16 cellular contexts compared by ENCODE assay signal in genomic region chr1:150441121-150441520, GRCh38.
"Had no signal": no experiment of that assay in that cellular context is flagged by ENCODE, and none has a peak within 500 bp of the region (broad histone marks: within the 10 kb centered on the region; RNA-seq: fewer than 3 reads in every experiment).

No MANE protein-coding gene starts in this region.

- H3K4me3 ChIP-seq: coronary artery, heart right ventricle, stomach had no signal

- DNase-seq: effector CD4-positive, alpha-beta T cell; endodermal cell; erythroblast; heart right ventricle; hypothalamus; kidney glomerular epithelial cell; mammary epithelial cell; natural killer cell; right cardiac atrium; small intestine; stimulated activated CD4-positive, alpha-beta T cell treated with anti-CD3 and anti-CD28 coated beads, Interleukin-12 subunit alpha, Interleukin-12 subunit beta, amount 100 ng/mL, for 4 hours; stimulated activated naive CD4-positive, alpha-beta T cell; stomach had no signal

- H3K4me1 ChIP-seq: heart right ventricle had no signal

- H3K27ac ChIP-seq: coronary artery, heart right ventricle, stomach had no signal

- FAIRE-seq: endothelial cell of umbilical vein, small intestine, urothelium cell line had no signal

- H3K9me3 ChIP-seq: heart right ventricle, stomach had no signal

- H3K27me3 ChIP-seq: heart right ventricle, stomach had no signal

- ATAC-seq: heart right ventricle, natural killer cell, right cardiac atrium had no signal
